In the genomic region with DNA sequence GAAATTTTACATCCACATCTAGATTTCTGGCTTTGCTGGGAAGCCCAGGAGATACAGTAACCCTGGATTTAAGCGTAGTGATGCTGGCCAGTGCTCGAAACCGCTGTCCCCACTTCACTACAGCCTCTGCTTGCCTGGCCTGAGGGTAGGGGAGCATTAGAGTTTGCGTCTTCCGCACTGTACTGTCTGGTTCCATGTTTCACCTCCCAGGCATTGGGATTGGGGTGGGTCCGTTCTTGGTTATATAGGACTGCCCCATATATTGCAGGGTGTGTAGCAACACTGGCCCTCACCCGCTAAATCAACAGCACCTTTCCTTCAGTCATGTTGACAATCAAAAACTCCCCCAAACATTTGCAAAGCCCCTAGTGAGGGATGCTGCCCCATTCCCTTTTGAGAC, we compare ENCODE assay signal across 17 cellular contexts.
A peak's percentile ranks its signal among the peaks of the same experiment; 100 is the strongest.
DNase-seq lines count a peak whose midpoint lies in the region; ATAC-seq and TF ChIP-seq lines count a peak whose summit lies in the region.
"Had no signal": no experiment of that assay in that cellular context is flagged by ENCODE, and none has a peak within 500 bp of the region (broad histone marks: within the 10 kb centered on the region; RNA-seq: fewer than 3 reads in every experiment).

No MANE protein-coding gene starts in this region.

- H3K4me1 ChIP-seq in BLaER1 (peaks cover 94% of the 10 kb centered on the region), muscle layer of colon (ENCODE audit: insufficient read depth, low read length) (peaks cover 82% of the 10 kb centered on the region), stomach smooth muscle (ENCODE audit: control insufficient read depth, insufficient read depth, low read length) (peaks cover 62% of the 10 kb centered on the region)

- H3K36me3 Mint-ChIP-seq in brain, result no peaks in the 10 kb centered on the region
- H3K36me3 Mint-ChIP-seq: activated CD4-positive, alpha-beta memory T cell treated with anti-CD3 and anti-CD28 coated beads for 36 hours; mesothelial cell of epicardium had no signal

- H3K27ac Mint-ChIP-seq in brain, result peak overlapping the region in 3 of 5 experiments; percentile 69 to 91 (median 86)
- H3K27ac Mint-ChIP-seq: activated CD4-positive, alpha-beta memory T cell treated with anti-CD3 and anti-CD28 coated beads for 36 hours; activated T-cell treated with anti-CD3 and anti-CD28 coated beads, Interleukin-2, amount 50 U/mL, for 72 hours had no signal

- H3K27me3 Mint-ChIP-seq in brain, result peaks cover 3% of the 10 kb centered on the region
- H3K27me3 Mint-ChIP-seq: activated CD4-positive, alpha-beta memory T cell treated with anti-CD3 and anti-CD28 coated beads for 36 hours had no signal

- TF ChIP-seq CTCF in brain (conservative IDR thresholded peaks at IDR 0.05), result no peak

- peak overlapping the region; percentile 57 for H3K4me2 ChIP-seq in BLaER1

- DNase-seq in NCI-H2081 (lab: John Stamatoyannopoulos, UW) (no peak), NCI-H2227 treated with DMSO at 0.1 percent for 48 hours (lab: John Stamatoyannopoulos, UW) (no peak)
- DNase-seq: activated CD4-positive, alpha-beta memory T cell treated with anti-CD3 and anti-CD28 coated beads for 36 hours; activated T-cell treated with anti-CD3 and anti-CD28 coated beads, Interleukin-2, amount 50 U/mL, for 72 hours; Caco-2; cerebellar nuclear complex; H9; NCI-H2029 treated with DMSO at 0.1 percent for 48 hours had no signal

- H3K36me3 ChIP-seq in BLaER1 (peaks cover 5% of the 10 kb centered on the region; the same call in 1 of the 2 replicates), muscle layer of colon (ENCODE audit: insufficient read depth, low read length) (no peaks in the 10 kb centered on the region), stomach smooth muscle (ENCODE audit: control insufficient read depth in 2 of 2, insufficient read depth in 2 of 2, low read length in 2 of 2) (no peaks in the 10 kb centered on the region)
- H3K36me3 ChIP-seq: adrenal gland, Peyer's patch had no signal

- peaks cover 86% of the 10 kb centered on the region for H3K4me1 Mint-ChIP-seq in brain

- no peak overlapping the region for H3K4me3 ChIP-seq in BLaER1
- no peak overlapping the region for H3K4me3 ChIP-seq in muscle layer of colon (ENCODE audit: low read depth in 1 of 2, low read length in 2 of 2)
- H3K4me3 ChIP-seq in stomach smooth muscle (ENCODE audit: low read length in 2 of 2), result no peak overlapping the region
- H3K4me3 ChIP-seq: adrenal gland, Peyer's patch had no signal

- H3K9me3 ChIP-seq in BLaER1, result peaks cover 13% of the 10 kb centered on the region
- no peaks in the 10 kb centered on the region for H3K9me3 ChIP-seq in muscle layer of colon (ENCODE audit: low read length)
- no peaks in the 10 kb centered on the region for H3K9me3 ChIP-seq in stomach smooth muscle (ENCODE audit: control insufficient read depth in 2 of 2, low read length in 2 of 2)
- H3K9me3 ChIP-seq: adrenal gland, Caco-2, Peyer's patch had no signal

- H3K4me3 Mint-ChIP-seq in brain, result peak overlapping the region in 1 of 5 experiments; percentile 32
- H3K4me3 Mint-ChIP-seq: activated CD4-positive, alpha-beta memory T cell treated with anti-CD3 and anti-CD28 coated beads for 36 hours; activated T-cell treated with anti-CD3 and anti-CD28 coated beads, Interleukin-2, amount 50 U/mL, for 72 hours; H9; mesothelial cell of epicardium had no signal

- H3K9ac ChIP-seq in BLaER1 (no peak overlapping the region), muscle layer of colon (ENCODE audit: low read length) (no peak overlapping the region), stomach smooth muscle (ENCODE audit: low read length in 2 of 2) (peak overlapping the region in 1 of 2 donors; percentile 78)

- H3K27ac ChIP-seq in BLaER1 (peak overlapping the region; percentile 16; the same call in 1 of the 2 replicates), muscle layer of colon (ENCODE audit: low read depth, low read length) (peak overlapping the region; percentile 94), stomach smooth muscle (ENCODE audit: low read length) (peak overlapping the region; percentile 99)

- H3K27me3 ChIP-seq in BLaER1 (no peaks in the 10 kb centered on the region), muscle layer of colon (ENCODE audit: control insufficient read depth in 1 of 2, insufficient read depth in 2 of 2, low read length in 2 of 2) (no peaks in the 10 kb centered on the region), stomach smooth muscle (ENCODE audit: control insufficient read depth in 1 of 2, insufficient read depth in 2 of 2, low read length in 2 of 2) (no peaks in the 10 kb centered on the region)
- H3K27me3 ChIP-seq: adrenal gland, Peyer's patch had no signal

- H3K9me3 Mint-ChIP-seq in brain, result no peaks in the 10 kb centered on the region
- H3K9me3 Mint-ChIP-seq: activated CD4-positive, alpha-beta memory T cell treated with anti-CD3 and anti-CD28 coated beads for 36 hours; activated T-cell treated with anti-CD3 and anti-CD28 coated beads, Interleukin-2, amount 50 U/mL, for 72 hours; H9; mesothelial cell of epicardium had no signal

- no peaks in the 10 kb centered on the region for H4K20me1 ChIP-seq in BLaER1

- ATAC-seq in GM19455 (IDR thresholded peaks at IDR 0.05; ENCODE audit: unreplicated experiment), result no peak
- no peak for ATAC-seq in HG02678 (IDR thresholded peaks at IDR 0.05; ENCODE audit: unreplicated experiment)
- ATAC-seq: activated T-cell treated with anti-CD3 and anti-CD28 coated beads, Interleukin-2, amount 50 U/mL, for 72 hours had no signal

Comparison
In these comparisons a context has a peak if more than half of its experiments do, and no peak if none do; other contexts are left out.
1. H3K27ac ChIP-seq: peak in every context shown above with its lines; median percentile 99 in stomach smooth muscle; 94 in muscle layer of colon; 16 in BLaER1.